Comparison of ENCODE assay signal across 9 cellular contexts in genomic region chr17:65564793-65565192, GRCh38. TPM values are rescaled to one million over a fixed set of nuclear protein-coding genes. Genes with fewer than 3 reads are reported as not detected.
DNase-seq lines count a peak whose midpoint lies in the region; ATAC-seq, FAIRE-seq and TF ChIP-seq lines count a peak whose summit lies in the region.
"Had no signal": no experiment of that assay in that cellular context is flagged by ENCODE, and none has a peak within 500 bp of the region (broad histone marks: within the 10 kb centered on the region; RNA-seq: fewer than 3 reads in every experiment).

No MANE protein-coding gene starts in this region.

- H3K9ac ChIP-seq in fibroblast of lung (ENCODE audit: insufficient read depth, low read length) (no peak overlapping the region), PC-3 (ENCODE audit: low read length) (no peak overlapping the region), kidney (ENCODE audit: low read length in 2 of 2) (no peak overlapping the region)

- H3K9me3 Mint-ChIP-seq in osteocyte (ENCODE audit: unreplicated experiment) = no peaks in the 10 kb centered on the region

- H3K27ac ChIP-seq in fibroblast of lung (ENCODE audit: insufficient read depth, low read length) (no peak overlapping the region), PC-3 (ENCODE audit: low read length) (no peak overlapping the region), kidney (ENCODE audit: low read depth in 2 of 2, low read length in 2 of 2) (no peak overlapping the region)

- H3K4me2 ChIP-seq in fibroblast of lung (ENCODE audit: extremely low read depth, insufficient read depth, low read length) = no peak overlapping the region
- no peak overlapping the region for H3K4me2 ChIP-seq in PC-3 (ENCODE audit: low read length)

- H3K79me2 ChIP-seq in fibroblast of lung (ENCODE audit: control insufficient read depth, insufficient read depth, low read length) (no peaks in the 10 kb centered on the region), PC-3 (ENCODE audit: low read length) (no peaks in the 10 kb centered on the region)

- no peak for ATAC-seq in PC-3
- ATAC-seq in GM19324 (IDR thresholded peaks at IDR 0.05; ENCODE audit: low FRiP score, unreplicated experiment) = no peak
- ATAC-seq in HG03378 (IDR thresholded peaks at IDR 0.05; ENCODE audit: unreplicated experiment) = no peak

- POLR2A ChIA-PET in PC-3 (lab: Charles Lee; ENCODE audit: unreplicated experiment) = no interaction called here

- no peak overlapping the region for H3K4me3 Mint-ChIP-seq in osteocyte (ENCODE audit: unreplicated experiment)

- TF ChIP-seq CTCF in fibroblast of lung (conservative IDR thresholded peaks at IDR 0.05 in 1 of 2, IDR thresholded peaks at IDR 0.05 in 1 of 2; ENCODE audit: low read depth in 1 of 2, low read length in 2 of 2) (no peak), osteocyte (IDR thresholded peaks at IDR 0.05) (no peak), PC-3 (conservative IDR thresholded peaks at IDR 0.05; ENCODE audit: low read depth, low read length) (no peak), kidney (IDR thresholded peaks at IDR 0.05; ENCODE audit: borderline replicate concordance, extremely low read depth, insufficient read depth) (no peak)

- intact Hi-C loops in PC-3 (cut with micrococcal nuclease) = loop anchor here (5.0 kb wide), 1 partner anchor 133 kb away; no protein-coding TSS in a partner anchor
- intact Hi-C loops in kidney (cut with DNase I) = no loop called here

- H3K27me3 Mint-ChIP-seq in osteocyte (ENCODE audit: unreplicated experiment) = no peaks in the 10 kb centered on the region

- H4K20me1 ChIP-seq in fibroblast of lung (ENCODE audit: control insufficient read depth, extremely low read depth, insufficient read depth, low read length) (no peaks in the 10 kb centered on the region), PC-3 (ENCODE audit: low read length) (no peaks in the 10 kb centered on the region)

- CTCF ChIA-PET in PC-3 (lab: Charles Lee) = no interaction called here

- no peaks in the 10 kb centered on the region for H3K36me3 Mint-ChIP-seq in osteocyte (ENCODE audit: unreplicated experiment)

- H3K27ac Mint-ChIP-seq in osteocyte (ENCODE audit: unreplicated experiment) = peak overlapping the region; percentile 35

- no peaks in the 10 kb centered on the region for H3K9me2 ChIP-seq in PC-3 (replicated peaks; ENCODE audit: low read length)

- no peak for FAIRE-seq in kidney (lab: Jason Lieb, UNC)

- H3K4me1 Mint-ChIP-seq in osteocyte (ENCODE audit: unreplicated experiment) = peaks cover 25% of the 10 kb centered on the region

- no TSS peak for BruUV-seq in PC-3 (replicated peaks; lab: Mats Ljungman, UMichigan)

- H3K27me3 ChIP-seq in fibroblast of lung (ENCODE audit: control insufficient read depth, insufficient read depth, low read length) (no peaks in the 10 kb centered on the region), PC-3 (ENCODE audit: low read length) (peaks cover 3% of the 10 kb centered on the region)

- H3K4me1 ChIP-seq in fibroblast of lung (ENCODE audit: control insufficient read depth, extremely low read depth, insufficient read depth, low read length) (peaks cover 4% of the 10 kb centered on the region), PC-3 (ENCODE audit: insufficient read depth, low read length) (peaks cover 13% of the 10 kb centered on the region), kidney (ENCODE audit: control insufficient read depth in 1 of 2, insufficient read depth in 1 of 2, low read depth in 1 of 2, low read length in 2 of 2) (peaks cover 3 to 5% of the 10 kb centered on the region in 2 donors)

- no peaks in the 10 kb centered on the region for H3K9me3 ChIP-seq in fibroblast of lung (ENCODE audit: control insufficient read depth, insufficient read depth, low read depth, low read length)
- no peaks in the 10 kb centered on the region for H3K9me3 ChIP-seq in PC-3 (ENCODE audit: low read length)
- no peaks in the 10 kb centered on the region for H3K9me3 ChIP-seq in kidney (ENCODE audit: control insufficient read depth in 1 of 2, low read length in 2 of 2)

- H3K36me3 ChIP-seq in fibroblast of lung (ENCODE audit: control insufficient read depth, insufficient read depth, low read length) (no peaks in the 10 kb centered on the region), PC-3 (ENCODE audit: low read depth, low read length) (no peaks in the 10 kb centered on the region), kidney (ENCODE audit: control insufficient read depth in 1 of 2, insufficient read depth in 2 of 2, low read length in 2 of 2) (no peaks in the 10 kb centered on the region)

- peak; percentile 46 for DNase-seq in DMS79 treated with DMSO at 0.1 percent for 48 hours (lab: John Stamatoyannopoulos, UW)
- DNase-seq in NCI-H526 (lab: John Stamatoyannopoulos, UW) = peak; percentile 15 to 50
- peak; percentile 42 to 54 for DNase-seq in fibroblast of lung (ENCODE audit: low read depth in 2 of 2)
- no peak for DNase-seq in osteocyte (ENCODE audit: extremely low spot score, unreplicated experiment)
- no peak for DNase-seq in PC-3
- DNase-seq in kidney = no peak

- H2AFZ ChIP-seq in fibroblast of lung (ENCODE audit: low read length) (no peak overlapping the region), PC-3 (ENCODE audit: low read length) (no peak overlapping the region)

- H3K4me3 ChIP-seq in fibroblast of lung (replicated peaks in 1 of 4; ENCODE audit: control extremely low read depth in 1 of 4, insufficient read depth in 1 of 4, low read depth in 3 of 4, low read length in 4 of 4) (no peak overlapping the region), PC-3 (ENCODE audit: low read length) (no peak overlapping the region), kidney (ENCODE audit: low read length in 2 of 2) (no peak overlapping the region)
- H3K4me3 ChIP-seq: lung had no signal

- H3F3A ChIP-seq in PC-3 (ENCODE audit: low read length, unreplicated experiment) = no peaks in the 10 kb centered on the region

RNA-seq across cellular contexts. Expression of gene AXIN2, which starts 3.3 kb away (rescaled TPM):
- total RNA-seq in fibroblast of lung (1.8 and 2.1 TPM in 2 replicates), osteocyte (16.6 and 17.0 TPM in 2 replicates), PC-3 (2014; rRNA removed) (2.0 and 2.6 TPM in 2 replicates), kidney (14.0 TPM)
- polyA plus RNA-seq in fibroblast of lung (1.8 and 2.0 TPM in 2 replicates), kidney (ENCODE audit: insufficient read depth, low read depth, low replicate concordance) (1.2 TPM)
- 1.6 and 1.9 TPM in 2 replicates for polyA plus RNA-seq in fibroblast of lung (2012)
- 0.59 and 1.5 TPM in 2 replicates for polyA minus RNA-seq in fibroblast of lung (ENCODE audit: low replicate concordance)

Comparison
In these comparisons a context has a peak if more than half of its experiments do, and no peak if none do; other contexts are left out.
1. DNase-seq: peak in DMS79 treated with DMSO at 0.1 percent for 48 hours (single experiment), NCI-H526 (2 of 2) and fibroblast of lung (2 of 2); none in osteocyte (single experiment), PC-3 (single experiment) and kidney (single experiment).